ENCODE assay signal across 17 cellular contexts in genomic region chr2:38744399-38744780, GRCh38. TPM values are rescaled to one million over a fixed set of nuclear protein-coding genes. Genes with fewer than 3 reads are reported as not detected.
DNase-seq lines count a peak whose midpoint lies in the region; ATAC-seq lines count a peak whose summit lies in the region.
"Had no signal": no experiment of that assay in that cellular context is flagged by ENCODE, and none has a peak within 500 bp of the region (broad histone marks: within the 10 kb centered on the region; RNA-seq: fewer than 3 reads in every experiment).

No MANE protein-coding gene starts in this region.

- H3K4me3 Mint-ChIP-seq in activated naive CD4-positive, alpha-beta T cell treated with anti-CD3 and anti-CD28 coated beads for 36 hours, result no peak overlapping the region
- no peak overlapping the region for H3K4me3 Mint-ChIP-seq in stimulated activated naive B cell treated with anti-CD40 and anti-IgM and Interleukin-4, amounts not matched to agents 10 μg/mL and 1 μg/mL and 100 μg/mL, for 72 hours

- peaks cover 42% of the 10 kb centered on the region for H3K4me1 ChIP-seq in adipocyte (ENCODE audit: control insufficient read depth, insufficient read depth, low read length)

- peaks cover 78% of the 10 kb centered on the region for H3K36me3 ChIP-seq in adipocyte (ENCODE audit: control insufficient read depth, insufficient read depth, low read length, severe bottlenecking)

- no peak overlapping the region for H3K4me3 ChIP-seq in adipocyte (ENCODE audit: low read length)

- H3K27ac Mint-ChIP-seq in activated naive CD4-positive, alpha-beta T cell treated with anti-CD3 and anti-CD28 coated beads for 36 hours, result peak overlapping the region; percentile 76
- H3K27ac Mint-ChIP-seq in stimulated activated naive B cell treated with anti-CD40 and anti-IgM and Interleukin-4, amounts not matched to agents 10 μg/mL and 1 μg/mL and 100 μg/mL, for 72 hours, result peak overlapping the region; percentile 25

- peaks cover 67% of the 10 kb centered on the region for H3K4me1 Mint-ChIP-seq in activated naive CD4-positive, alpha-beta T cell treated with anti-CD3 and anti-CD28 coated beads for 36 hours (ENCODE audit: low read depth)
- peaks cover 19 to 42% of the 10 kb centered on the region in 2 donors for H3K4me1 Mint-ChIP-seq in stimulated activated naive B cell treated with anti-CD40 and anti-IgM and Interleukin-4, amounts not matched to agents 10 μg/mL and 1 μg/mL and 100 μg/mL, for 72 hours

- CTCF ChIA-PET in activated naive CD4-positive, alpha-beta T cell treated with anti-CD3 and anti-CD28 coated beads for 36 hours (lab: Charles Lee), result interaction anchor here (0.6 to 12.0 kb wide), 9 partner anchors 10 to 493 kb away, joined by 3 to 109 read pairs (median 6); no protein-coding TSS in a partner anchor

- intact Hi-C loops in activated naive CD4-positive, alpha-beta T cell treated with anti-CD3 and anti-CD28 coated beads for 36 hours (cut with micrococcal nuclease), result loop anchor here (1.0 to 10.0 kb wide), 5 partner anchors 15 to 762 kb away; partner anchors contain the start of genes CYP1B1 and GEMIN6

- DNase-seq in activated naive CD4-positive, alpha-beta T cell treated with anti-CD3 and anti-CD28 coated beads for 36 hours, result no peak
- no peak for DNase-seq in activated naive CD4-positive, alpha-beta T cell treated with anti-CD3 and anti-CD28 coated beads, Interleukin-2, amount 50 U/mL, for 16 hours
- DNase-seq in NAMALWA (ENCODE audit: low spot score) (peak; percentile 51), adipocyte (ENCODE audit: low read depth) (no peak), NCI-H187 (lab: John Stamatoyannopoulos, UW) (no peak), DMS79 treated with DMSO at 0.1 percent for 48 hours (lab: John Stamatoyannopoulos, UW) (no peak), dedifferentiated amniotic fluid mesenchymal stem cell (ENCODE audit: extremely low spot score) (no peak)
- no peak for DNase-seq in stimulated activated naive B cell treated with anti-CD40 and anti-IgM and Interleukin-4, amounts not matched to agents 10 μg/mL and 1 μg/mL and 100 μg/mL, for 72 hours
- DNase-seq: anterior cingulate cortex; erythroblast; HCEC 1CT; NCI-H1092; NCI-H774; occipital lobe; stimulated activated CD4-positive, alpha-beta T cell treated with anti-CD3 and anti-CD28 coated beads, Interleukin-4, amount 100 ng/mL, for 4 hours had no signal

- no peaks in the 10 kb centered on the region for H3K27me3 ChIP-seq in adipocyte (replicated peaks; ENCODE audit: control insufficient read depth, insufficient read depth, low read length)

- no peaks in the 10 kb centered on the region for H3K27me3 Mint-ChIP-seq in activated naive CD4-positive, alpha-beta T cell treated with anti-CD3 and anti-CD28 coated beads for 36 hours (ENCODE audit: low read depth)
- H3K27me3 Mint-ChIP-seq in stimulated activated naive B cell treated with anti-CD40 and anti-IgM and Interleukin-4, amounts not matched to agents 10 μg/mL and 1 μg/mL and 100 μg/mL, for 72 hours, result no peaks in the 10 kb centered on the region
- H3K27me3 Mint-ChIP-seq: IgD-negative memory B cell had no signal

- peaks cover 3% of the 10 kb centered on the region for H3K9me3 ChIP-seq in adipocyte (ENCODE audit: control insufficient read depth, low read length)

- peak overlapping the region; percentile 0 for H3K9ac ChIP-seq in adipocyte (ENCODE audit: low read length)

- no peak for ATAC-seq in stimulated activated naive B cell treated with anti-CD40 and anti-IgM and Interleukin-4, amounts not matched to agents 10 μg/mL and 1 μg/mL and 100 μg/mL, for 72 hours (replicated peaks)
- ATAC-seq: Panc1 had no signal

- peaks cover 69% of the 10 kb centered on the region for H3K36me3 Mint-ChIP-seq in activated naive CD4-positive, alpha-beta T cell treated with anti-CD3 and anti-CD28 coated beads for 36 hours (ENCODE audit: low read depth)
- H3K36me3 Mint-ChIP-seq in stimulated activated naive B cell treated with anti-CD40 and anti-IgM and Interleukin-4, amounts not matched to agents 10 μg/mL and 1 μg/mL and 100 μg/mL, for 72 hours, result peaks cover 42 to 57% of the 10 kb centered on the region in 2 donors

- no peaks in the 10 kb centered on the region for H3K9me3 Mint-ChIP-seq in activated naive CD4-positive, alpha-beta T cell treated with anti-CD3 and anti-CD28 coated beads for 36 hours
- no peaks in the 10 kb centered on the region for H3K9me3 Mint-ChIP-seq in stimulated activated naive B cell treated with anti-CD40 and anti-IgM and Interleukin-4, amounts not matched to agents 10 μg/mL and 1 μg/mL and 100 μg/mL, for 72 hours
- H3K9me3 Mint-ChIP-seq: IgD-negative memory B cell had no signal

RNA-seq across cellular contexts. Expression of gene SRSF7, which starts 6.8 kb away (rescaled TPM):
- total RNA-seq in activated naive CD4-positive, alpha-beta T cell treated with anti-CD3 and anti-CD28 coated beads for 36 hours, result 100 to 1,000 TPM; 212 to 217 TPM

RNA-seq across cellular contexts. Expression of gene GEMIN6, which starts 33.6 kb away (rescaled TPM):
- total RNA-seq in activated naive CD4-positive, alpha-beta T cell treated with anti-CD3 and anti-CD28 coated beads for 36 hours, result 10 to 100 TPM; 23.7 to 24.5 TPM
